1 cellular context compared by ENCODE assay signal in the genomic region with DNA sequence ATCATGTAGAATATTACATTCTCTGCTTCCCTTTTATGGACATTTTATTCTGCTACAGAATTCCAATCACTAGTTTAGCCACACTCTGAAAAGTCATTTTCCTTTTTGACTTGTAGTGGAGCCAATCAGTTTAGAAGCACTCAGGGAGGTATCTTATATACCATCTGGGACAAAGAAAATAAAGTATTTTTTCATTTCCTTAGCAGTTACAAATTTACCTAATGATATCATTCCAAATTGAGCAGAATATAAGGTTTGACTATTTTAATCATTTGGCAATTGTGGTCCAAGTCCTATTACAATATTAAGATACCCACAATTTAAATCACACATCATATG.
TF ChIP-seq lines count a peak whose summit lies in the region.

No MANE protein-coding gene starts in this region.

TF ChIP-seq in SK-N-SH, 30 proteins besides CTCF, POLR2A, EP300 and RAD21 (continued from another document):
- TF ChIP-seq, protein P1, sequence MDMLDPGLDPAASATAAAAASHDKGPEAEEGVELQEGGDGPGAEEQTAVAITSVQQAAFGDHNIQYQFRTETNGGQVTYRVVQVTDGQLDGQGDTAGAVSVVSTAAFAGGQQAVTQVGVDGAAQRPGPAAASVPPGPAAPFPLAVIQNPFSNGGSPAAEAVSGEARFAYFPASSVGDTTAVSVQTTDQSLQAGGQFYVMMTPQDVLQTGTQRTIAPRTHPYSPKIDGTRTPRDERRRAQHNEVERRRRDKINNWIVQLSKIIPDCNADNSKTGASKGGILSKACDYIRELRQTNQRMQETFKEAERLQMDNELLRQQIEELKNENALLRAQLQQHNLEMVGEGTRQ (IDR thresholded peaks at IDR 0.05; ENCODE audit: borderline replicate concordance, low read depth, low read length), result no peak
- TF ChIP-seq FOXJ3 (CRISPR knock-in tag; IDR thresholded peaks at IDR 0.05) (no peak), NFIC (IDR thresholded peaks at IDR 0.05; ENCODE audit: borderline replicate concordance) (peak; percentile 61), YY1 (IDR thresholded peaks at IDR 0.05; ENCODE audit: low read depth) (no peak), SIN3A (IDR thresholded peaks at IDR 0.05; ENCODE audit: borderline replicate concordance, low read depth, low read length) (no peak), TCF12 (IDR thresholded peaks at IDR 0.05) (peak; percentile 39), RFX5 (IDR thresholded peaks at IDR 0.05; ENCODE audit: low read length) (no peak), TAF1 (IDR thresholded peaks at IDR 0.05; ENCODE audit: borderline replicate concordance, low read depth, low read length) (no peak), JUND (IDR thresholded peaks at IDR 0.05) (peak; percentile 20; the same call in 1 of the 2 replicates), MXI1 (IDR thresholded peaks at IDR 0.05; ENCODE audit: low read depth, low read length) (no peak), GABPA (IDR thresholded peaks at IDR 0.05; ENCODE audit: low read depth) (no peak), SMC3 (IDR thresholded peaks at IDR 0.05; ENCODE audit: low read depth, low read length) (no peak), POLR2AphosphoS5 (IDR thresholded peaks at IDR 0.05; ENCODE audit: low read depth, low read length) (no peak), GATA2 (CRISPR knock-in tag; IDR thresholded peaks at IDR 0.05) (no peak), RCOR1 (IDR thresholded peaks at IDR 0.05; ENCODE audit: low read length) (no peak), TEAD4 (IDR thresholded peaks at IDR 0.05; ENCODE audit: borderline replicate concordance, insufficient read depth) (no peak; the same call in 1 of the 2 replicates), MEF2A (IDR thresholded peaks at IDR 0.05; ENCODE audit: borderline replicate concordance, low read depth) (0 out of 2 replicates have a peak, but pooled peaks have one; percentile 31), ELF1 (IDR thresholded peaks at IDR 0.05) (no peak), RXRA (IDR thresholded peaks at IDR 0.05; ENCODE audit: borderline replicate concordance, low read depth) (no peak)
- TF ChIP-seq, protein P2, sequence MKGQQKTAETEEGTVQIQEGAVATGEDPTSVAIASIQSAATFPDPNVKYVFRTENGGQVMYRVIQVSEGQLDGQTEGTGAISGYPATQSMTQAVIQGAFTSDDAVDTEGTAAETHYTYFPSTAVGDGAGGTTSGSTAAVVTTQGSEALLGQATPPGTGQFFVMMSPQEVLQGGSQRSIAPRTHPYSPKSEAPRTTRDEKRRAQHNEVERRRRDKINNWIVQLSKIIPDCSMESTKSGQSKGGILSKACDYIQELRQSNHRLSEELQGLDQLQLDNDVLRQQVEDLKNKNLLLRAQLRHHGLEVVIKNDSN (IDR thresholded peaks at IDR 0.05; ENCODE audit: borderline replicate concordance, low read depth), result no peak
- TF ChIP-seq, protein P3, sequence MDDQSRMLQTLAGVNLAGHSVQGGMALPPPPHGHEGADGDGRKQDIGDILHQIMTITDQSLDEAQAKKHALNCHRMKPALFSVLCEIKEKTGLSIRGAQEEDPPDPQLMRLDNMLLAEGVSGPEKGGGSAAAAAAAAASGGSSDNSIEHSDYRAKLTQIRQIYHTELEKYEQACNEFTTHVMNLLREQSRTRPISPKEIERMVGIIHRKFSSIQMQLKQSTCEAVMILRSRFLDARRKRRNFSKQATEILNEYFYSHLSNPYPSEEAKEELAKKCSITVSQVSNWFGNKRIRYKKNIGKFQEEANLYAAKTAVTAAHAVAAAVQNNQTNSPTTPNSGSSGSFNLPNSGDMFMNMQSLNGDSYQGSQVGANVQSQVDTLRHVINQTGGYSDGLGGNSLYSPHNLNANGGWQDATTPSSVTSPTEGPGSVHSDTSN (IDR thresholded peaks at IDR 0.05), result 0 out of 2 replicates have a peak, but pooled peaks have one; percentile 43
- TF ChIP-seq, protein P4, sequence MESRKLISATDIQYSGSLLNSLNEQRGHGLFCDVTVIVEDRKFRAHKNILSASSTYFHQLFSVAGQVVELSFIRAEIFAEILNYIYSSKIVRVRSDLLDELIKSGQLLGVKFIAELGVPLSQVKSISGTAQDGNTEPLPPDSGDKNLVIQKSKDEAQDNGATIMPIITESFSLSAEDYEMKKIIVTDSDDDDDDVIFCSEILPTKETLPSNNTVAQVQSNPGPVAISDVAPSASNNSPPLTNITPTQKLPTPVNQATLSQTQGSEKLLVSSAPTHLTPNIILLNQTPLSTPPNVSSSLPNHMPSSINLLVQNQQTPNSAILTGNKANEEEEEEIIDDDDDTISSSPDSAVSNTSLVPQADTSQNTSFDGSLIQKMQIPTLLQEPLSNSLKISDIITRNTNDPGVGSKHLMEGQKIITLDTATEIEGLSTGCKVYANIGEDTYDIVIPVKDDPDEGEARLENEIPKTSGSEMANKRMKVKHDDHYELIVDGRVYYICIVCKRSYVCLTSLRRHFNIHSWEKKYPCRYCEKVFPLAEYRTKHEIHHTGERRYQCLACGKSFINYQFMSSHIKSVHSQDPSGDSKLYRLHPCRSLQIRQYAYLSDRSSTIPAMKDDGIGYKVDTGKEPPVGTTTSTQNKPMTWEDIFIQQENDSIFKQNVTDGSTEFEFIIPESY (IDR thresholded peaks at IDR 0.05; ENCODE audit: borderline replicate concordance, low read depth), result no peak
- TF ChIP-seq, protein P5, sequence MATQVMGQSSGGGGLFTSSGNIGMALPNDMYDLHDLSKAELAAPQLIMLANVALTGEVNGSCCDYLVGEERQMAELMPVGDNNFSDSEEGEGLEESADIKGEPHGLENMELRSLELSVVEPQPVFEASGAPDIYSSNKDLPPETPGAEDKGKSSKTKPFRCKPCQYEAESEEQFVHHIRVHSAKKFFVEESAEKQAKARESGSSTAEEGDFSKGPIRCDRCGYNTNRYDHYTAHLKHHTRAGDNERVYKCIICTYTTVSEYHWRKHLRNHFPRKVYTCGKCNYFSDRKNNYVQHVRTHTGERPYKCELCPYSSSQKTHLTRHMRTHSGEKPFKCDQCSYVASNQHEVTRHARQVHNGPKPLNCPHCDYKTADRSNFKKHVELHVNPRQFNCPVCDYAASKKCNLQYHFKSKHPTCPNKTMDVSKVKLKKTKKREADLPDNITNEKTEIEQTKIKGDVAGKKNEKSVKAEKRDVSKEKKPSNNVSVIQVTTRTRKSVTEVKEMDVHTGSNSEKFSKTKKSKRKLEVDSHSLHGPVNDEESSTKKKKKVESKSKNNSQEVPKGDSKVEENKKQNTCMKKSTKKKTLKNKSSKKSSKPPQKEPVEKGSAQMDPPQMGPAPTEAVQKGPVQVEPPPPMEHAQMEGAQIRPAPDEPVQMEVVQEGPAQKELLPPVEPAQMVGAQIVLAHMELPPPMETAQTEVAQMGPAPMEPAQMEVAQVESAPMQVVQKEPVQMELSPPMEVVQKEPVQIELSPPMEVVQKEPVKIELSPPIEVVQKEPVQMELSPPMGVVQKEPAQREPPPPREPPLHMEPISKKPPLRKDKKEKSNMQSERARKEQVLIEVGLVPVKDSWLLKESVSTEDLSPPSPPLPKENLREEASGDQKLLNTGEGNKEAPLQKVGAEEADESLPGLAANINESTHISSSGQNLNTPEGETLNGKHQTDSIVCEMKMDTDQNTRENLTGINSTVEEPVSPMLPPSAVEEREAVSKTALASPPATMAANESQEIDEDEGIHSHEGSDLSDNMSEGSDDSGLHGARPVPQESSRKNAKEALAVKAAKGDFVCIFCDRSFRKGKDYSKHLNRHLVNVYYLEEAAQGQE (IDR thresholded peaks at IDR 0.05; ENCODE audit: low read depth, low read length), result no peak
- TF ChIP-seq, protein P6, sequence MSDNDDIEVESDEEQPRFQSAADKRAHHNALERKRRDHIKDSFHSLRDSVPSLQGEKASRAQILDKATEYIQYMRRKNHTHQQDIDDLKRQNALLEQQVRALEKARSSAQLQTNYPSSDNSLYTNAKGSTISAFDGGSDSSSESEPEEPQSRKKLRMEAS (IDR thresholded peaks at IDR 0.05; ENCODE audit: low read depth), result no peak
